In the genomic region with DNA sequence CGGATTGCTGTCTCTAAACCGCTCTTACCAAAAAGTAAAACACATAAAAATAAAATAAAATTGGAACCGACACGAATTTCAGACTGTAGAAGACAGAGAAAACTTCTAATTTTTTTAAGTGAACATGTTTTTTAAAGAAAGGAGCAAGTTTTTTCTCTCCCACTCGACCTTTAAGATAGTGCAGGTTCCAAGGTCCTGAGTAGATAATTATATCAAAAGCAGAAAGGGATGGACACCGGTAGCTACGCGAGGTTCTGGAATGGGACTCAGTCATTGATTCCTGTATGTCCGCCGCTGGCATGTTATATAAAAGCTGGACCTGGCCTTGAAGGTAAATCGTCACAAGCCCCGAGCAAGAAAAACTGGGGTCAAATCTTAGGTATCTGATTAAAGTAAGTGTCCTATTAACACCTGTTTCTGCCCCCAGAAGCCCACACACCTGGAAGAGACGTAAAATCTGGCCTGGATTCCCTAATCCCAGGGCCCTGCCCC, we compare ENCODE assay signal across 8 cellular contexts. TPM values are rescaled to one million over a fixed set of nuclear protein-coding genes. Genes with fewer than 3 reads are reported as not detected.
A peak's percentile ranks its signal among the peaks of the same experiment; 100 is the strongest.
DNase-seq lines count a peak whose midpoint lies in the region; ATAC-seq and TF ChIP-seq lines count a peak whose summit lies in the region.

No MANE protein-coding gene starts in this region.

- no peaks in the 10 kb centered on the region for H3K9me3 Mint-ChIP-seq in activated T-helper 2 cell treated with anti-CD3 and anti-CD28 coated beads, Interferon-gamma antibody, Interleukin-2, Interleukin-4, amounts not matched to agents 10 μg/mL and 5 μg/mL and 100 μg/mL, durations not matched to agents 14 hours and 24 hours and 36 hours
- peaks cover 0 to 2% (median 0%) of the 10 kb centered on the region in 6 donors for H3K9me3 Mint-ChIP-seq in immature natural killer cell

- peaks cover 8% of the 10 kb centered on the region for H3K4me1 ChIP-seq in testis

- H3K4me1 Mint-ChIP-seq in activated T-helper 2 cell treated with anti-CD3 and anti-CD28 coated beads, Interferon-gamma antibody, Interleukin-2, Interleukin-4, amounts not matched to agents 10 μg/mL and 5 μg/mL and 100 μg/mL, durations not matched to agents 14 hours and 24 hours and 36 hours (ENCODE audit: low read depth), result peaks cover 24% of the 10 kb centered on the region
- H3K4me1 Mint-ChIP-seq in immature natural killer cell, result peaks cover 41 to 66% of the 10 kb centered on the region in 2 donors

- H3K27me3 ChIP-seq in testis, result no peaks in the 10 kb centered on the region

- intact Hi-C loops in activated T-helper 2 cell treated with anti-CD3 and anti-CD28 coated beads, Interferon-gamma antibody, Interleukin-2, Interleukin-4, amounts not matched to agents 10 μg/mL and 5 μg/mL and 100 μg/mL, durations not matched to agents 14 hours and 24 hours and 36 hours (cut with micrococcal nuclease), result loop anchor here (2.0 to 10.0 kb wide), 2 partner anchors 66 to 1636 kb away; partner anchors contain the start of genes CCDC6 and UBE2D1
- intact Hi-C loops in testis (cut with DNase I; ENCODE audit: low total_unique reads), result no loop called here

- no peaks in the 10 kb centered on the region for H3K27me3 Mint-ChIP-seq in activated T-helper 2 cell treated with anti-CD3 and anti-CD28 coated beads, Interferon-gamma antibody, Interleukin-2, Interleukin-4, amounts not matched to agents 10 μg/mL and 5 μg/mL and 100 μg/mL, durations not matched to agents 14 hours and 24 hours and 36 hours (ENCODE audit: low read depth)
- H3K27me3 Mint-ChIP-seq in immature natural killer cell (ENCODE audit: low read depth in 3 of 3), result peaks cover 19 to 28% (median 21%) of the 10 kb centered on the region in 3 donors

- DNase-seq in NCI-H2029 (lab: John Stamatoyannopoulos, UW) (peak; percentile 53), NCI-H2029 treated with DMSO at 0.1 percent for 48 hours (lab: John Stamatoyannopoulos, UW) (no peak), immature natural killer cell (no peak), testis (no peak), DMS153 treated with DMSO at 0.1 percent for 48 hours (lab: John Stamatoyannopoulos, UW; ENCODE audit: unreplicated experiment) (no peak), NCI-H2107 treated with DMSO at 0.1 percent for 48 hours (lab: John Stamatoyannopoulos, UW; ENCODE audit: unreplicated experiment) (no peak)
- DNase-seq in activated T-helper 2 cell treated with anti-CD3 and anti-CD28 coated beads, Interferon-gamma antibody, Interleukin-2, Interleukin-4, amounts not matched to agents 10 μg/mL and 5 μg/mL and 100 μg/mL, durations not matched to agents 14 hours and 24 hours and 36 hours (ENCODE audit: low spot score), result no peak

- H3K27ac Mint-ChIP-seq in activated T-helper 2 cell treated with anti-CD3 and anti-CD28 coated beads, Interferon-gamma antibody, Interleukin-2, Interleukin-4, amounts not matched to agents 10 μg/mL and 5 μg/mL and 100 μg/mL, durations not matched to agents 14 hours and 24 hours and 36 hours, result peak overlapping the region; percentile 95
- H3K27ac Mint-ChIP-seq in immature natural killer cell, result peak overlapping the region; percentile 96 to 99 (median 97)

- H3K9me3 ChIP-seq in testis, result no peaks in the 10 kb centered on the region

- ATAC-seq in HG03066 (IDR thresholded peaks at IDR 0.05; ENCODE audit: low read depth, unreplicated experiment), result peak; percentile 1

- H3K4me3 Mint-ChIP-seq in activated T-helper 2 cell treated with anti-CD3 and anti-CD28 coated beads, Interferon-gamma antibody, Interleukin-2, Interleukin-4, amounts not matched to agents 10 μg/mL and 5 μg/mL and 100 μg/mL, durations not matched to agents 14 hours and 24 hours and 36 hours (ENCODE audit: low read depth), result peak overlapping the region; percentile 90
- H3K4me3 Mint-ChIP-seq in immature natural killer cell, result peak overlapping the region; percentile 96 to 99 (median 98)

- H3K4me3 ChIP-seq in testis, result peak overlapping the region; percentile 81 to 92

- H3K36me3 Mint-ChIP-seq in activated T-helper 2 cell treated with anti-CD3 and anti-CD28 coated beads, Interferon-gamma antibody, Interleukin-2, Interleukin-4, amounts not matched to agents 10 μg/mL and 5 μg/mL and 100 μg/mL, durations not matched to agents 14 hours and 24 hours and 36 hours (ENCODE audit: low read depth), result peaks cover 5% of the 10 kb centered on the region
- peaks cover 0 to 3% (median 0%) of the 10 kb centered on the region in 3 donors for H3K36me3 Mint-ChIP-seq in immature natural killer cell

- WGBS in testis, 2 donors, result 1% methylated on average over 13 of the region's 13 CpGs

- no peak for TF ChIP-seq CTCF in testis (IDR thresholded peaks at IDR 0.05)

- H3K36me3 ChIP-seq in testis (ENCODE audit: low read depth, missing control alignments), result no peaks in the 10 kb centered on the region

- peak overlapping the region; percentile 87 to 89 for H3K27ac ChIP-seq in testis

- TF ChIP-seq POLR2A in testis (IDR thresholded peaks at IDR 0.05), result no peak

RNA-seq across cellular contexts. Expression of gene CISD1, which starts 0.5 kb away (rescaled TPM):
- total RNA-seq in activated T-helper 2 cell treated with anti-CD3 and anti-CD28 coated beads, Interferon-gamma antibody, Interleukin-2, Interleukin-4, amounts not matched to agents 10 μg/mL and 5 μg/mL and 100 μg/mL, durations not matched to agents 14 hours and 24 hours and 36 hours, result 39.7 and 43.2 TPM in 2 replicates
- polyA plus RNA-seq in immature natural killer cell (10 to 100 TPM; 47.1 to 61.5 (median 58.2) TPM), testis (ENCODE audit: insufficient read depth, low read depth, low replicate concordance) (71.2 TPM)
- 10 to 100 TPM; 20.3 to 20.7 TPM for total RNA-seq in testis

RNA-seq across cellular contexts. Expression of gene IPMK, which starts 0.8 kb away (rescaled TPM):
- 7.5 and 7.7 TPM in 2 replicates for total RNA-seq in activated T-helper 2 cell treated with anti-CD3 and anti-CD28 coated beads, Interferon-gamma antibody, Interleukin-2, Interleukin-4, amounts not matched to agents 10 μg/mL and 5 μg/mL and 100 μg/mL, durations not matched to agents 14 hours and 24 hours and 36 hours
- polyA plus RNA-seq in immature natural killer cell (1 to 10 TPM in 2 of 3 donors, not detected in 1; 1.3 to 2.6 TPM), testis (ENCODE audit: insufficient read depth, low read depth, low replicate concordance) (3.7 TPM)
- total RNA-seq in testis, result 1 to 10 TPM; 3.3 to 4.3 TPM
